Comparison of ENCODE assay signal across 1 cellular context in genomic region chr2:23127465-23127864, GRCh38.
TF ChIP-seq lines count a peak whose summit lies in the region.

No MANE protein-coding gene starts in this region.

TF ChIP-seq in HepG2, 621 proteins besides CTCF, POLR2A, EP300 and RAD21 (continued from another document and continues in another):
- TF ChIP-seq HNF1A (IDR thresholded peaks at IDR 0.05; ENCODE audit: low read depth) (0 out of 2 replicates have a peak, but pooled peaks have one; percentile 29), HNF1A (CRISPR knock-in tag; IDR thresholded peaks at IDR 0.05; ENCODE audit: borderline replicate concordance) (no peak), HNRNPL (IDR thresholded peaks at IDR 0.05; ENCODE audit: low read depth, low read length) (0 out of 2 replicates have a peak, but pooled peaks have one; percentile 59), GZF1 (CRISPR knock-in tag; IDR thresholded peaks at IDR 0.05) (no peak), ZNF672 (CRISPR knock-in tag; IDR thresholded peaks at IDR 0.05) (peak; percentile 6; the same call in 1 of the 2 replicates), YY1 (IDR thresholded peaks at IDR 0.05; ENCODE audit: insufficient read depth, insufficient replicate concordance, low read depth, low read length) (no peak), ZNF720 (CRISPR knock-in tag; IDR thresholded peaks at IDR 0.05) (no peak), ISX (CRISPR knock-in tag; conservative IDR thresholded peaks at IDR 0.05) (no peak), TSC22D2 (CRISPR knock-in tag; IDR thresholded peaks at IDR 0.05; ENCODE audit: borderline replicate concordance) (no peak), ZBTB8A (CRISPR knock-in tag; IDR thresholded peaks at IDR 0.05; ENCODE audit: borderline replicate concordance, low read depth) (no peak), ZNF224 (CRISPR knock-in tag; IDR thresholded peaks at IDR 0.05) (no peak), ZMYM4 (CRISPR knock-in tag; IDR thresholded peaks at IDR 0.05) (0 out of 2 replicates have a peak, but pooled peaks have one; percentile 30), THAP11 (CRISPR knock-in tag; IDR thresholded peaks at IDR 0.05) (no peak), TAF1 (CRISPR knock-in tag; IDR thresholded peaks at IDR 0.05) (no peak), SNAPC2 (CRISPR knock-in tag; IDR thresholded peaks at IDR 0.05) (no peak), ZNF773 (CRISPR knock-in tag; IDR thresholded peaks at IDR 0.05; ENCODE audit: borderline replicate concordance) (no peak), RARA (CRISPR knock-in tag; IDR thresholded peaks at IDR 0.05) (no peak), KDM5A (IDR thresholded peaks at IDR 0.05; ENCODE audit: borderline replicate concordance, low read length) (no peak), NCOA2 (CRISPR knock-in tag; IDR thresholded peaks at IDR 0.05) (no peak), MYNN (CRISPR knock-in tag; IDR thresholded peaks at IDR 0.05; ENCODE audit: low read depth) (no peak), PRDM4 (CRISPR knock-in tag; IDR thresholded peaks at IDR 0.05; ENCODE audit: borderline replicate concordance) (no peak), ZNF589 (CRISPR knock-in tag; conservative IDR thresholded peaks at IDR 0.05) (no peak), SOX6 (IDR thresholded peaks at IDR 0.05) (no peak), SOX6 (CRISPR knock-in tag; IDR thresholded peaks at IDR 0.05) (0 out of 2 replicates have a peak, but pooled peaks have one; percentile 28), DRAP1 (CRISPR knock-in tag; IDR thresholded peaks at IDR 0.05) (no peak), EHMT2 (IDR thresholded peaks at IDR 0.05; ENCODE audit: borderline replicate concordance, low read depth, low read length) (0 out of 2 replicates have a peak, but pooled peaks have one; percentile 29), CHD4 (IDR thresholded peaks at IDR 0.05; ENCODE audit: borderline replicate concordance, low read length) (no peak), ZZZ3 (CRISPR knock-in tag; IDR thresholded peaks at IDR 0.05; ENCODE audit: borderline replicate concordance) (no peak), ZNF33A (CRISPR knock-in tag; IDR thresholded peaks at IDR 0.05; ENCODE audit: borderline replicate concordance) (no peak), PAXIP1 (CRISPR knock-in tag; conservative IDR thresholded peaks at IDR 0.05) (no peak; the same call in 1 of the 2 replicates), ZBTB7A (CRISPR knock-in tag; IDR thresholded peaks at IDR 0.05) (no peak), CEBPZ (IDR thresholded peaks at IDR 0.05; ENCODE audit: low read length) (no peak), ZNF703 (CRISPR knock-in tag; IDR thresholded peaks at IDR 0.05; ENCODE audit: borderline replicate concordance) (no peak), MIER3 (CRISPR knock-in tag; IDR thresholded peaks at IDR 0.05; ENCODE audit: borderline replicate concordance) (no peak), RBAK (CRISPR knock-in tag; IDR thresholded peaks at IDR 0.05) (no peak), DNMT1 (CRISPR knock-in tag; IDR thresholded peaks at IDR 0.05) (no peak), TRIM24 (CRISPR knock-in tag; IDR thresholded peaks at IDR 0.05) (no peak), ZNF619 (CRISPR knock-in tag; IDR thresholded peaks at IDR 0.05) (no peak), ZNF503 (CRISPR knock-in tag; IDR thresholded peaks at IDR 0.05) (no peak), ZSCAN30 (CRISPR knock-in tag; IDR thresholded peaks at IDR 0.05) (no peak), MXD4 (CRISPR knock-in tag; IDR thresholded peaks at IDR 0.05) (no peak), ZFY (CRISPR knock-in tag; IDR thresholded peaks at IDR 0.05) (0 out of 2 replicates have a peak, but pooled peaks have one; percentile 30), DZIP1 (CRISPR knock-in tag; IDR thresholded peaks at IDR 0.05) (no peak), ZNF3 (CRISPR knock-in tag; IDR thresholded peaks at IDR 0.05) (no peak), ELF1 (CRISPR knock-in tag; IDR thresholded peaks at IDR 0.05) (no peak), ZFP62 (CRISPR knock-in tag; IDR thresholded peaks at IDR 0.05) (no peak), ZFX (CRISPR knock-in tag; IDR thresholded peaks at IDR 0.05; ENCODE audit: low read depth) (0 out of 2 replicates have a peak, but pooled peaks have one; percentile 22), ZNF776 (CRISPR knock-in tag; IDR thresholded peaks at IDR 0.05) (no peak), FOXP1 (IDR thresholded peaks at IDR 0.05) (no peak), FOXP1 (CRISPR knock-in tag; IDR thresholded peaks at IDR 0.05) (no peak), ETV5 (CRISPR knock-in tag; IDR thresholded peaks at IDR 0.05; ENCODE audit: borderline replicate concordance) (no peak), GABPB1 (CRISPR knock-in tag; IDR thresholded peaks at IDR 0.05) (no peak), ZNF547 (CRISPR knock-in tag; IDR thresholded peaks at IDR 0.05) (no peak)
